1 cellular context compared by ENCODE assay signal in the genomic region with DNA sequence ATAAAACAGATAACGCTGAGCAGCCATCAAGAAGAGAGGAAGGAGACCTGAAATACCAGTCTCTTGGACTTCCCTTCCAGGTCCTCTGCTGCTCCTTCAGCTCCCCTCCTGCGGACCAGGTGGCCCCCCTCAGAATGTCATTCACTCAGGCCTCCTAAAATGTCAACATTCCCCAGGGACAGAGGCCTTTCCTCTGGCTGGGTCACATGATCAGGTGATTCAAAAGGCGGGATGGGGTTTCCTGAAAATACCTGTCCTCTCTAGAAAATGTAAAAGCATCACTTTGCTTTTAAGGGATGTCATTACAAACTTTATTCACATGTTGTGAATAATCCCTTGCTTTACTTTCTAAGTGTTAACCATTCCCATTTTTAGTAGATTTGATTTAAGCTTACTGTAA.
TF ChIP-seq lines count a peak whose summit lies in the region.

No MANE protein-coding gene starts in this region.

TF ChIP-seq in H1, 55 proteins besides CTCF, POLR2A, EP300 and RAD21:
- no peak for TF ChIP-seq TAF7 (optimal IDR thresholded peaks at IDR 0.05; ENCODE audit: borderline replicate concordance, low read depth, low read length)
- TF ChIP-seq, protein P1, sequence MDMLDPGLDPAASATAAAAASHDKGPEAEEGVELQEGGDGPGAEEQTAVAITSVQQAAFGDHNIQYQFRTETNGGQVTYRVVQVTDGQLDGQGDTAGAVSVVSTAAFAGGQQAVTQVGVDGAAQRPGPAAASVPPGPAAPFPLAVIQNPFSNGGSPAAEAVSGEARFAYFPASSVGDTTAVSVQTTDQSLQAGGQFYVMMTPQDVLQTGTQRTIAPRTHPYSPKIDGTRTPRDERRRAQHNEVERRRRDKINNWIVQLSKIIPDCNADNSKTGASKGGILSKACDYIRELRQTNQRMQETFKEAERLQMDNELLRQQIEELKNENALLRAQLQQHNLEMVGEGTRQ (IDR thresholded peaks at IDR 0.05; ENCODE audit: low read length): peak; percentile 63
- TF ChIP-seq SIX5 (IDR thresholded peaks at IDR 0.05; ENCODE audit: low read depth, low read length): no peak
- TF ChIP-seq BCL11A (IDR thresholded peaks at IDR 0.05; ENCODE audit: low read depth in 2 of 2, low read length in 2 of 2): no peak
- TF ChIP-seq RFX5 (IDR thresholded peaks at IDR 0.05; ENCODE audit: borderline replicate concordance, low read depth, low read length): no peak
- TF ChIP-seq HDAC2 (IDR thresholded peaks at IDR 0.05; ENCODE audit: borderline replicate concordance in 1 of 2, low read depth in 2 of 2, low read length in 2 of 2): no peak
- TF ChIP-seq SIRT6 (IDR thresholded peaks at IDR 0.05; ENCODE audit: low read length): no peak
- TF ChIP-seq TBP (IDR thresholded peaks at IDR 0.05; ENCODE audit: low read depth, low read length): no peak
- TF ChIP-seq YY1 (IDR thresholded peaks at IDR 0.05; ENCODE audit: low read depth, low read length): no peak
